Comparison of ENCODE assay signal across 8 cellular contexts in genomic region chr9:114779352-114779845, GRCh38. TPM values are rescaled to one million over a fixed set of nuclear protein-coding genes. Genes with fewer than 3 reads are reported as not detected.
DNase-seq lines count a peak whose midpoint lies in the region; ATAC-seq and TF ChIP-seq lines count a peak whose summit lies in the region.

No MANE protein-coding gene starts in this region.

- H3K27ac ChIP-seq in foreskin keratinocyte (no peak overlapping the region), thoracic aorta (peak overlapping the region in 1 of 2 donors; percentile 41), A673 (ENCODE audit: low read depth, low read length, poor library complexity, severe bottlenecking) (no peak overlapping the region), OCI-LY7 (ENCODE audit: low read depth, low read length, poor library complexity, severe bottlenecking) (no peak overlapping the region)

- DNase-seq in RPMI7951 (ENCODE audit: low read depth), result peak; percentile 82
- DNase-seq in foreskin keratinocyte, result peak in 1 of 2 donors; percentile 48
- peak; percentile 28 for DNase-seq in thoracic aorta (ENCODE audit: low spot score)
- DNase-seq in A673 (ENCODE audit: low spot score), result no peak
- no peak for DNase-seq in globus pallidus (ENCODE audit: low spot score)
- no peak for DNase-seq in activated effector memory CD4-positive, alpha-beta T cell treated with Interleukin-2 at 50 U/mL for 16 hours
- no peak for DNase-seq in OCI-LY7 (ENCODE audit: low spot score)

- no peaks in the 10 kb centered on the region for H3K4me1 ChIP-seq in foreskin keratinocyte
- H3K4me1 ChIP-seq in thoracic aorta (ENCODE audit: control insufficient read depth in 1 of 2, low read depth in 2 of 2), result peaks cover 7 to 18% of the 10 kb centered on the region in 2 donors
- no peaks in the 10 kb centered on the region for H3K4me1 ChIP-seq in A673 (ENCODE audit: insufficient read depth, low read length, poor library complexity, severe bottlenecking)
- peaks cover 8% of the 10 kb centered on the region for H3K4me1 ChIP-seq in OCI-LY7 (ENCODE audit: insufficient read depth, low read length, poor library complexity, severe bottlenecking)

- ATAC-seq in foreskin keratinocyte (peak; percentile 35), thoracic aorta (ENCODE audit: insufficient number of reproducible peaks, low FRiP score, low read depth) (peak; percentile 90)

- no peaks in the 10 kb centered on the region for H3K79me2 ChIP-seq in OCI-LY7 (ENCODE audit: insufficient read depth, low read depth, low read length)

- no peaks in the 10 kb centered on the region for H3K36me3 ChIP-seq in thoracic aorta
- no peaks in the 10 kb centered on the region for H3K36me3 ChIP-seq in A673 (ENCODE audit: insufficient read depth, low read length, poor library complexity, severe bottlenecking)
- H3K36me3 ChIP-seq in OCI-LY7 (ENCODE audit: insufficient read depth, low read length), result no peaks in the 10 kb centered on the region

- peak; percentile 55; the same call in 1 of the 2 replicates for TF ChIP-seq EP300 in Ishikawa (IDR thresholded peaks at IDR 0.05; ENCODE audit: borderline replicate concordance)

- H4K20me1 ChIP-seq in OCI-LY7 (ENCODE audit: insufficient read depth, low read length), result no peaks in the 10 kb centered on the region

- no peaks in the 10 kb centered on the region for H3K9me3 ChIP-seq in thoracic aorta
- no peaks in the 10 kb centered on the region for H3K9me3 ChIP-seq in A673 (ENCODE audit: low read depth, low read length, poor library complexity, severe bottlenecking)
- no peaks in the 10 kb centered on the region for H3K9me3 ChIP-seq in OCI-LY7 (ENCODE audit: low read length)

- no peak overlapping the region for H2AFZ ChIP-seq in OCI-LY7 (ENCODE audit: low read length)

- H3K4me3 ChIP-seq in thoracic aorta (no peak overlapping the region), A673 (ENCODE audit: low read depth, low read length, poor library complexity, severe bottlenecking) (no peak overlapping the region), OCI-LY7 (ENCODE audit: low read depth, low read length, poor library complexity, severe bottlenecking) (no peak overlapping the region)

- intact Hi-C loops in A673 (cut with micrococcal nuclease; ENCODE audit: unreplicated experiment) (no loop called here), OCI-LY7 (cut with micrococcal nuclease; ENCODE audit: unreplicated experiment) (no loop called here)

- peaks cover 12% of the 10 kb centered on the region for H3K27me3 ChIP-seq in foreskin keratinocyte
- H3K27me3 ChIP-seq in thoracic aorta (replicated peaks; ENCODE audit: insufficient read depth), result no peaks in the 10 kb centered on the region
- H3K27me3 ChIP-seq in A673 (replicated peaks; ENCODE audit: insufficient read depth, low read depth, low read length, poor library complexity), result no peaks in the 10 kb centered on the region

- no peak overlapping the region for H3K4me2 ChIP-seq in OCI-LY7 (ENCODE audit: low read length)

- TF ChIP-seq RAD21 in Ishikawa (IDR thresholded peaks at IDR 0.05; ENCODE audit: low read depth), result no peak

- BruUV-seq in A673 (replicated peaks; lab: Mats Ljungman, UMichigan) (no TSS peak), OCI-LY7 (replicated peaks; lab: Mats Ljungman, UMichigan) (no TSS peak)

- H3K9me2 ChIP-seq in OCI-LY7 (ENCODE audit: insufficient read depth, low read length), result no peaks in the 10 kb centered on the region

- POLR2A ChIA-PET in A673 (lab: Charles Lee; ENCODE audit: low non-redundant PET), result no interaction called here
- POLR2A ChIA-PET in OCI-LY7 (lab: Charles Lee), result no interaction called here

- TF ChIP-seq CTCF in foreskin keratinocyte (conservative IDR thresholded peaks at IDR 0.05) (no peak), thoracic aorta (IDR thresholded peaks at IDR 0.05) (no peak), A673 (conservative IDR thresholded peaks at IDR 0.05; ENCODE audit: low read depth, low read length) (no peak), OCI-LY7 (conservative IDR thresholded peaks at IDR 0.05; ENCODE audit: low read length) (no peak)

- CTCF ChIA-PET in A673 (lab: Charles Lee), result no interaction called here
- CTCF ChIA-PET in OCI-LY7 (lab: Charles Lee; ENCODE audit: unreplicated experiment), result no interaction called here

TF ChIP-seq in Ishikawa, 13 proteins besides CTCF, POLR2A, EP300 and RAD21:
- TF ChIP-seq FOXM1 (IDR thresholded peaks at IDR 0.05; ENCODE audit: borderline replicate concordance, low read depth) (no peak), TCF12 (IDR thresholded peaks at IDR 0.05; ENCODE audit: low read depth) (peak; percentile 76; the same call in 1 of the 2 replicates), ZBTB7A (IDR thresholded peaks at IDR 0.05; ENCODE audit: low read depth) (no peak), NFIC (IDR thresholded peaks at IDR 0.05) (peak; percentile 99), CEBPB (IDR thresholded peaks at IDR 0.05) (no peak), TAF1 (IDR thresholded peaks at IDR 0.05; ENCODE audit: low read depth) (no peak), TEAD4 (IDR thresholded peaks at IDR 0.05) (peak; percentile 70), MAX (IDR thresholded peaks at IDR 0.05) (peak; percentile 31; the same call in 1 of the 2 replicates)
- TF ChIP-seq, protein P1, sequence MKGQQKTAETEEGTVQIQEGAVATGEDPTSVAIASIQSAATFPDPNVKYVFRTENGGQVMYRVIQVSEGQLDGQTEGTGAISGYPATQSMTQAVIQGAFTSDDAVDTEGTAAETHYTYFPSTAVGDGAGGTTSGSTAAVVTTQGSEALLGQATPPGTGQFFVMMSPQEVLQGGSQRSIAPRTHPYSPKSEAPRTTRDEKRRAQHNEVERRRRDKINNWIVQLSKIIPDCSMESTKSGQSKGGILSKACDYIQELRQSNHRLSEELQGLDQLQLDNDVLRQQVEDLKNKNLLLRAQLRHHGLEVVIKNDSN (IDR thresholded peaks at IDR 0.05), result no peak

RNA-seq across cellular contexts. Expression of gene TNFSF15, which starts 26.4 kb away (rescaled TPM):
- total RNA-seq in RPMI7951 (2014; rRNA removed; shearing (Covaris generic)), result 0.24 and 0.49 TPM in 2 replicates
- 1.4 and 4.3 TPM in 2 replicates for total RNA-seq in foreskin keratinocyte
- polyA plus RNA-seq in foreskin keratinocyte, result 0.40 and 1.0 TPM in 2 replicates
- under 1 TPM in 1 of 2 donors, not detected in 1; 0.63 TPM for total RNA-seq in thoracic aorta
- 0.04 TPM in 1 of 2 replicates, not detected in the other for total RNA-seq in A673 (2021)
- 0.08 TPM in 1 of 2 replicates, not detected in the other for total RNA-seq in OCI-LY7 (2014; rRNA removed; shearing (Covaris generic))
- 0.09 and 0.23 TPM in 2 replicates for total RNA-seq in OCI-LY7 (2022)

Comparison
In these comparisons a context has a peak if more than half of its experiments do, and no peak if none do; other contexts are left out.
1. DNase-seq: peak in RPMI7951 (single experiment) and thoracic aorta (single experiment); none in A673 (single experiment), globus pallidus (single experiment), activated effector memory CD4-positive, alpha-beta T cell treated with Interleukin-2 at 50 U/mL for 16 hours (single experiment) and OCI-LY7 (single experiment).